Comparison of ENCODE assay signal across 30 cellular contexts in the genomic region with DNA sequence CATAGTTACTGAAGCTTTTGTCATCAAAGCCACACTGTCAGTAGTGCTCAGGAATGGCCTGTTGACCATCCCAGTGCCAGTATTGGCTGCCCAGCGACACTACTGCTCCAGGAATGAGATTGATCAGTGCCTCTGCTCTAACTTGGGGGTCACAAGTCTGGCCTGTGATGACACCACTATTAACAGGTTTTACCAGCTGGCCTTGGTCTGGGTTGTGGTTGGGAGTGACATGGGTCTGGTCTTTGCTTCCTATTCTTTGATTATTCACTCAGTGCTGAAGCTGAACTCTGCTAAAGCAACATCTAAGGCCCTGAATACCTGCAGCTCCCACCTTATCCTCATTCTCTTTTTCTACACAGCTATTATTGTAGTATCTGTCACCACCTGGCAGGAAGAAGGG. TPM values are rescaled to one million over a fixed set of nuclear protein-coding genes. Genes with fewer than 3 reads are reported as not detected.
"Had no signal": no experiment of that assay in that cellular context is flagged by ENCODE, and none has a peak within 500 bp of the region (broad histone marks: within the 10 kb centered on the region; RNA-seq: fewer than 3 reads in every experiment).

No MANE protein-coding gene starts in this region.

- H3K4me3 ChIP-seq: breast epithelium, esophagus squamous epithelium, left lung, pancreas, prostate gland, stomach, thyroid gland had no signal

- H3K36me3 ChIP-seq: breast epithelium, esophagus squamous epithelium, left lung, pancreas, prostate gland, stomach, thyroid gland had no signal

- H3K27me3 ChIP-seq: breast epithelium, esophagus squamous epithelium, left lung, pancreas, stomach, thyroid gland had no signal

- DNase-seq: activated CD4-positive, alpha-beta T cell treated with anti-CD3 and anti-CD28 coated beads for 36 hours; activated CD4-positive, CD25-positive, alpha-beta regulatory T cell; activated CD8-positive, alpha-beta memory T cell treated with anti-CD3 and anti-CD28 coated beads, Interleukin-2, amount 10 ng/mL, durations not matched to agents 7 days and 5 days; activated CD8-positive, alpha-beta T cell treated with anti-CD3 and anti-CD28 coated beads, Interleukin-2, amount 10 ng/mL, durations not matched to agents 7 days and 5 days; activated naive CD4-positive, alpha-beta T cell; activated T-cell treated with anti-CD3 and anti-CD28 coated beads, Interleukin-2, amount 50 U/mL, for 48 hours; central memory CD4-positive, alpha-beta T cell; esophagus squamous epithelium; foreskin melanocyte; left lung; naive B cell; nucleus accumbens; pancreas; retina; small intestine; stimulated activated CD4-positive, alpha-beta T cell treated with anti-CD3 and anti-CD28 coated beads, Interleukin-1b, Interleukin-23, amount 100 ng/mL, for 48 hours; stimulated activated CD4-positive, alpha-beta T cell treated with anti-CD3 and anti-CD28 coated beads, Interleukin-4, amount 100 ng/mL, for 4 hours; stimulated activated CD8-positive, alpha-beta memory T cell treated with anti-CD3 and anti-CD28 coated beads, Interleukin-4, amount 100 ng/mL, for 48 hours; stomach; thyroid gland had no signal

- H3K9me3 ChIP-seq: breast epithelium, esophagus squamous epithelium, left lung, pancreas, prostate gland, stomach, thyroid gland had no signal

- ATAC-seq: activated CD4-positive, alpha-beta T cell treated with anti-CD3 and anti-CD28 coated beads for 36 hours; activated CD8-positive, alpha-beta memory T cell treated with anti-CD3 and anti-CD28 coated beads, Interleukin-2, amount 10 ng/mL, durations not matched to agents 7 days and 5 days; activated CD8-positive, alpha-beta T cell treated with anti-CD3 and anti-CD28 coated beads, Interleukin-2, amount 10 ng/mL, durations not matched to agents 7 days and 5 days; activated naive CD4-positive, alpha-beta T cell treated with anti-CD3 and anti-CD28 coated beads, Interleukin-2, amount 50 U/mL, for 72 hours; left lung; pancreas; sciatic nerve; stimulated activated memory B cell treated with anti-CD40 and anti-IgM and Interleukin-4, amounts not matched to agents 10 μg/mL and 1 μg/mL and 100 μg/mL, for 72 hours had no signal

- H3K4me1 ChIP-seq: breast epithelium, esophagus squamous epithelium, pancreas, prostate gland, stomach, thyroid gland had no signal

- H3K27ac ChIP-seq: breast epithelium, esophagus squamous epithelium, pancreas, prostate gland, thyroid gland had no signal

RNA-seq across cellular contexts. Expression of gene OR56B4, which starts 21.5 kb away (rescaled TPM):
- total RNA-seq: activated CD4-positive, alpha-beta T cell treated with anti-CD3 and anti-CD28 coated beads for 36 hours; activated CD8-positive, alpha-beta memory T cell treated with anti-CD3 and anti-CD28 coated beads, Interleukin-2, amount 10 ng/mL, durations not matched to agents 7 days and 5 days; activated CD8-positive, alpha-beta T cell treated with anti-CD3 and anti-CD28 coated beads, Interleukin-2, amount 10 ng/mL, durations not matched to agents 7 days and 5 days; activated naive CD4-positive, alpha-beta T cell treated with anti-CD3 and anti-CD28 coated beads, Interleukin-2, amount 50 U/mL, for 72 hours; activated T-helper 2 cell treated with anti-CD3 and anti-CD28 coated beads, Interferon-gamma antibody, Interleukin-2, Interleukin-4, amounts not matched to agents 10 μg/mL and 5 μg/mL and 100 μg/mL, durations not matched to agents 14 hours and 24 hours and 36 hours; breast epithelium; esophagus squamous epithelium; glomerular endothelial cell; left lung; lung microvascular endothelial cell; mesothelial cell of epicardium; pancreas; prostate gland; sciatic nerve; stomach; thyroid gland; ureter had no signal

RNA-seq across cellular contexts. Expression of gene OR52B2, which starts 41.1 kb away (rescaled TPM):
- total RNA-seq: activated CD4-positive, alpha-beta T cell treated with anti-CD3 and anti-CD28 coated beads for 36 hours; activated CD8-positive, alpha-beta memory T cell treated with anti-CD3 and anti-CD28 coated beads, Interleukin-2, amount 10 ng/mL, durations not matched to agents 7 days and 5 days; activated CD8-positive, alpha-beta T cell treated with anti-CD3 and anti-CD28 coated beads, Interleukin-2, amount 10 ng/mL, durations not matched to agents 7 days and 5 days; activated naive CD4-positive, alpha-beta T cell treated with anti-CD3 and anti-CD28 coated beads, Interleukin-2, amount 50 U/mL, for 72 hours; activated T-helper 2 cell treated with anti-CD3 and anti-CD28 coated beads, Interferon-gamma antibody, Interleukin-2, Interleukin-4, amounts not matched to agents 10 μg/mL and 5 μg/mL and 100 μg/mL, durations not matched to agents 14 hours and 24 hours and 36 hours; esophagus squamous epithelium; glomerular endothelial cell; lung microvascular endothelial cell; mesothelial cell of epicardium; pancreas; prostate gland; sciatic nerve; stomach; ureter had no signal
